1 cellular context compared by ENCODE assay signal in genomic region chr2:133287709-133288108, GRCh38.
TF ChIP-seq lines count a peak whose summit lies in the region.

No MANE protein-coding gene starts in this region.

TF ChIP-seq in HepG2, 621 proteins besides CTCF, POLR2A, EP300 and RAD21 (continued from another document):
- TF ChIP-seq JDP2 (CRISPR knock-in tag; IDR thresholded peaks at IDR 0.05; ENCODE audit: borderline replicate concordance) (no peak), KDM4B (CRISPR knock-in tag; IDR thresholded peaks at IDR 0.05) (no peak), HMG20A (CRISPR knock-in tag; IDR thresholded peaks at IDR 0.05; ENCODE audit: borderline replicate concordance) (no peak), AKAP8 (CRISPR knock-in tag; IDR thresholded peaks at IDR 0.05) (no peak), FOSL1 (CRISPR knock-in tag; IDR thresholded peaks at IDR 0.05; ENCODE audit: borderline replicate concordance) (no peak)
